8 cellular contexts compared by ENCODE assay signal in genomic region chr9:38516273-38516672, GRCh38.
DNase-seq lines count a peak whose midpoint lies in the region; ATAC-seq, FAIRE-seq and TF ChIP-seq lines count a peak whose summit lies in the region.
"Not testable (repeated sequence)": the region's sequence is repeated elsewhere in the genome, so short reads cannot be mapped to it uniquely, and the experiment has no call there.

No MANE protein-coding gene starts in this region.

- peaks cover 11% of the 10 kb centered on the region for H3K4me1 ChIP-seq in GM23248 (ENCODE audit: insufficient read depth)
- not testable (repeated sequence) for H3K4me1 ChIP-seq in astrocyte (ENCODE audit: insufficient read depth, low read length)

- 5 to 8% methylated on average over 3 of the region's 3 CpGs for WGBS in GM23248 (ENCODE audit: low coverage in 1 of 2, low lambda C conversion rate in 2 of 2, missing lambda C conversion rate in 2 of 2), 2 experiments

- DNase-seq in AG10803 (ENCODE audit: low read depth) (peak; percentile 53), GM23248 (peak; percentile 78), M059J (ENCODE audit: low read depth) (peak; percentile 80), RKO (ENCODE audit: low spot score) (peak; percentile 61), astrocyte (ENCODE audit: low read depth) (peak; percentile 12), kidney epithelial cell (ENCODE audit: low read depth) (peak; percentile 16), stromal cell of bone marrow (ENCODE audit: low read depth) (peak; percentile 28)

- H3K27ac Mint-ChIP-seq in astrocyte (ENCODE audit: unreplicated experiment), result not testable (repeated sequence)

- H3K9me3 Mint-ChIP-seq in astrocyte (ENCODE audit: unreplicated experiment), result not testable (repeated sequence)

- H3K9me3 ChIP-seq in GM23248 (ENCODE audit: low read depth); astrocyte (ENCODE audit: insufficient read depth, low read depth, low read length): not testable (repeated sequence)

- H3K27me3 ChIP-seq in GM23248 (replicated peaks; ENCODE audit: insufficient read depth); astrocyte (ENCODE audit: insufficient read depth, low read length); kidney epithelial cell (ENCODE audit: control insufficient read depth, insufficient read depth, low read length): not testable (repeated sequence)

- not testable (repeated sequence) for TF ChIP-seq CTCF in AG10803 (conservative IDR thresholded peaks at IDR 0.05; ENCODE audit: low read length); astrocyte (IDR thresholded peaks at IDR 0.05; ENCODE audit: insufficient read depth, low read depth, low read length); kidney epithelial cell (IDR thresholded peaks at IDR 0.05; ENCODE audit: insufficient read depth, low read length, poor library complexity, severe bottlenecking)

- H3K27me3 Mint-ChIP-seq in astrocyte (ENCODE audit: low read depth, unreplicated experiment), result not testable (repeated sequence)

- not testable (repeated sequence) for H3K4me1 Mint-ChIP-seq in astrocyte (ENCODE audit: low read depth, unreplicated experiment)

- H2AFZ ChIP-seq in GM23248, result 0 out of 2 replicates have a peak overlapping the region, but pooled peaks have one; percentile 38
- not testable (repeated sequence) for H2AFZ ChIP-seq in astrocyte (ENCODE audit: low read depth, low read length)

- H3K4me3 ChIP-seq in AG10803 (ENCODE audit: low read length); astrocyte (ENCODE audit: insufficient read depth, low read depth, low read length); kidney epithelial cell (ENCODE audit: low read depth, low read length): not testable (repeated sequence)
- peak overlapping the region; percentile 38; the same call in 1 of the 2 replicates for H3K4me3 ChIP-seq in GM23248

- not testable (repeated sequence) for H3K4me3 Mint-ChIP-seq in astrocyte (ENCODE audit: unreplicated experiment)

- not testable (repeated sequence) for H3K27ac ChIP-seq in GM23248; astrocyte (ENCODE audit: low read depth, low read length)

- not testable (repeated sequence) for H3K79me2 ChIP-seq in GM23248 (ENCODE audit: insufficient read depth); astrocyte (ENCODE audit: insufficient read depth, low read length)

- H4K20me1 ChIP-seq in GM23248 (ENCODE audit: insufficient read depth); astrocyte (ENCODE audit: insufficient read depth, low read length): not testable (repeated sequence)

- not testable (repeated sequence) for H3K36me3 Mint-ChIP-seq in astrocyte (ENCODE audit: low read depth, unreplicated experiment)

- ATAC-seq in esophagus mucosa, result peak; percentile 94

- FAIRE-seq in astrocyte (lab: Jason Lieb, UNC), result peak; percentile 93

- not testable (repeated sequence) for H3F3A ChIP-seq in GM23248 (ENCODE audit: insufficient read depth)

- not testable (repeated sequence) for H3K36me3 ChIP-seq in GM23248 (ENCODE audit: low read depth); astrocyte (ENCODE audit: insufficient read depth, low read length); kidney epithelial cell (ENCODE audit: control insufficient read depth, insufficient read depth, low read length)

- not testable (repeated sequence) for H3K9me2 ChIP-seq in GM23248 (ENCODE audit: insufficient read depth)

- H3K9ac ChIP-seq in GM23248; astrocyte (ENCODE audit: low read length): not testable (repeated sequence)

- in situ Hi-C loops in GM23248 (cut with MboI), result not testable (repeated sequence)

- H3K4me2 ChIP-seq in GM23248 (ENCODE audit: unreplicated experiment) (peak overlapping the region; percentile 65), astrocyte (ENCODE audit: low read length) (peak overlapping the region; percentile 4)

Comparison
In these comparisons a context has a peak if more than half of its experiments do, and no peak if none do; other contexts are left out.
1. DNase-seq: peak in every context shown above with its lines; median percentile 80 in M059J; 78 in GM23248; 61 in RKO; 53 in AG10803; 28 in stromal cell of bone marrow; 16 in kidney epithelial cell; 12 in astrocyte.